Comparison of ENCODE assay signal across 1 cellular context in genomic region chr4:153326513-153326912, GRCh38.
TF ChIP-seq lines count a peak whose summit lies in the region.

No MANE protein-coding gene starts in this region.

TF ChIP-seq in HCT116, 20 proteins besides CTCF, POLR2A, EP300 and RAD21:
- TF ChIP-seq CEBPB (IDR thresholded peaks at IDR 0.05; ENCODE audit: low read depth) (peak; percentile 53; the same call in 1 of the 2 replicates), MAX (IDR thresholded peaks at IDR 0.05) (0 out of 2 replicates have a peak, but pooled peaks have one; percentile 15), ZBTB33 (IDR thresholded peaks at IDR 0.05; ENCODE audit: extremely low read depth, insufficient replicate concordance, low read length) (no peak), CBX3 (IDR thresholded peaks at IDR 0.05; ENCODE audit: low read depth) (peak; percentile 83; the same call in 1 of the 2 replicates), ZNF274 (IDR thresholded peaks at IDR 0.05; ENCODE audit: low read depth, low read length) (no peak), FOSL1 (IDR thresholded peaks at IDR 0.05; ENCODE audit: low read depth) (peak; percentile 55), JUND (IDR thresholded peaks at IDR 0.05) (peak; percentile 73), SP1 (IDR thresholded peaks at IDR 0.05; ENCODE audit: low read depth) (peak; percentile 55)
